ENCODE assay signal across 1 cellular context in the genomic region with DNA sequence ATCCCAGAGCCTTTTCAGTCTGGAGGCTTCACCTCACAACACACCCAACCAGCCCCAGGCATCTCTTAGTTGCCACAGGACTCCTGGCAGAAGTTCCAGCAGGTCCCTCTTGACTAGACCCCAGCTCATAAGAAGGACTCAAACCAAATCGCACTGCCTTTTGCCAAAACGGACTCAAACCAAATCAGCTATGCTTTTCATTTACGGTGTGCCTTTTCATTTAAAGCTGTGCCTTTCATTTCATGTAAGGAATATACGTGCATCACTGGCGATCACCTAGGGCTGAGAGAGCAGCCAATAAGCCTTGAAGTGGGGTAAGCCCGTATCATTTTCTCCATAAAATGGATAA.
TF ChIP-seq lines count a peak whose summit lies in the region.

No MANE protein-coding gene starts in this region.

TF ChIP-seq in HepG2, 621 proteins besides CTCF, POLR2A, EP300 and RAD21 (continues in another document):
- TF ChIP-seq, protein P1, sequence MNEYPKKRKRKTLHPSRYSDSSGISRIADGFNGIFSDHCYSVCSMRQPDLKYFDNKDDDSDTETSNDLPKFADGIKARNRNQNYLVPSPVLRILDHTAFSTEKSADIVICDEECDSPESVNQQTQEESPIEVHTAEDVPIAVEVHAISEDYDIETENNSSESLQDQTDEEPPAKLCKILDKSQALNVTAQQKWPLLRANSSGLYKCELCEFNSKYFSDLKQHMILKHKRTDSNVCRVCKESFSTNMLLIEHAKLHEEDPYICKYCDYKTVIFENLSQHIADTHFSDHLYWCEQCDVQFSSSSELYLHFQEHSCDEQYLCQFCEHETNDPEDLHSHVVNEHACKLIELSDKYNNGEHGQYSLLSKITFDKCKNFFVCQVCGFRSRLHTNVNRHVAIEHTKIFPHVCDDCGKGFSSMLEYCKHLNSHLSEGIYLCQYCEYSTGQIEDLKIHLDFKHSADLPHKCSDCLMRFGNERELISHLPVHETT (CRISPR knock-in tag; conservative IDR thresholded peaks at IDR 0.05), result no peak
- TF ChIP-seq HIVEP1 (CRISPR knock-in tag; IDR thresholded peaks at IDR 0.05), result no peak
- TF ChIP-seq CBX2 (IDR thresholded peaks at IDR 0.05; ENCODE audit: low read depth, low read length), result no peak
- no peak for TF ChIP-seq CBX2 (CRISPR knock-in tag; IDR thresholded peaks at IDR 0.05; ENCODE audit: low read depth)
- TF ChIP-seq, protein P2, sequence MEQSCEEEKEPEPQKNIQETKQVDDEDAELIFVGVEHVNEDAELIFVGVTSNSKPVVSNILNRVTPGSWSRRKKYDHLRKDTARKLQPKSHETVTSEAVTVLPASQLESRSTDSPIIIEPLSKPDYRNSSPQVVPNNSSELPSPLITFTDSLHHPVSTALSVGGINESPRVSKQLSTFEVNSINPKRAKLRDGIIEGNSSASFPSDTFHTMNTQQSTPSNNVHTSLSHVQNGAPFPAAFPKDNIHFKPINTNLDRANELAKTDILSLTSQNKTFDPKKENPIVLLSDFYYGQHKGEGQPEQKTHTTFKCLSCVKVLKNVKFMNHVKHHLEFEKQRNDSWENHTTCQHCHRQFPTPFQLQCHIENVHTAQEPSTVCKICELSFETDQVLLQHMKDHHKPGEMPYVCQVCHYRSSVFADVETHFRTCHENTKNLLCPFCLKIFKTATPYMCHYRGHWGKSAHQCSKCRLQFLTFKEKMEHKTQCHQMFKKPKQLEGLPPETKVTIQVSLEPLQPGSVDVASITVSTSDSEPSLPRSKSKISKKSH (CRISPR knock-in tag; IDR thresholded peaks at IDR 0.05; ENCODE audit: borderline replicate concordance), result no peak
- TF ChIP-seq REST (IDR thresholded peaks at IDR 0.05; ENCODE audit: borderline replicate concordance in 1 of 2, low read depth in 1 of 2, low read length in 2 of 2), result no peak
- TF ChIP-seq ZBTB38 (CRISPR knock-in tag; IDR thresholded peaks at IDR 0.05), result peak; percentile 91
- peak; percentile 5 for TF ChIP-seq ZNF883 (CRISPR knock-in tag; IDR thresholded peaks at IDR 0.05; ENCODE audit: not compliant biosample characterization)
- TF ChIP-seq, protein P3, sequence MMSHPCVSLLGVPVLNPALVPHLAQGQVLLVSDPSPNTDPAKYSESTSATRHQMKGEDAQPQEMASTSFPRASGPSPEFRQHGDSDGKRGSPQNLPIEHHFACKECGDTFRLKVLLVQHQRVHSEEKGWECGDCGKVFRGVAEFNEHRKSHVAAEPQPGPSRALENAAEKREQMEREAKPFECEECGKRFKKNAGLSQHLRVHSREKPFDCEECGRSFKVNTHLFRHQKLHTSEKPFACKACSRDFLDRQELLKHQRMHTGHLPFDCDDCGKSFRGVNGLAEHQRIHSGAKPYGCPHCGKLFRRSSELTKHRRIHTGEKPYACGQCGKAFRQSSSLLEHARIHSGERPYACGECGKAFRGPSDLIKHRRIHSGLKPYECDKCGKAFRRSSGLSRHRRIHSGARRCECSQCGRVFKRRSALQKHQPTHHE (CRISPR knock-in tag; IDR thresholded peaks at IDR 0.05; ENCODE audit: borderline replicate concordance), result no peak
- TF ChIP-seq DPF2 (CRISPR knock-in tag; IDR thresholded peaks at IDR 0.05; ENCODE audit: borderline replicate concordance, low read depth), result no peak
- TF ChIP-seq, protein P4, sequence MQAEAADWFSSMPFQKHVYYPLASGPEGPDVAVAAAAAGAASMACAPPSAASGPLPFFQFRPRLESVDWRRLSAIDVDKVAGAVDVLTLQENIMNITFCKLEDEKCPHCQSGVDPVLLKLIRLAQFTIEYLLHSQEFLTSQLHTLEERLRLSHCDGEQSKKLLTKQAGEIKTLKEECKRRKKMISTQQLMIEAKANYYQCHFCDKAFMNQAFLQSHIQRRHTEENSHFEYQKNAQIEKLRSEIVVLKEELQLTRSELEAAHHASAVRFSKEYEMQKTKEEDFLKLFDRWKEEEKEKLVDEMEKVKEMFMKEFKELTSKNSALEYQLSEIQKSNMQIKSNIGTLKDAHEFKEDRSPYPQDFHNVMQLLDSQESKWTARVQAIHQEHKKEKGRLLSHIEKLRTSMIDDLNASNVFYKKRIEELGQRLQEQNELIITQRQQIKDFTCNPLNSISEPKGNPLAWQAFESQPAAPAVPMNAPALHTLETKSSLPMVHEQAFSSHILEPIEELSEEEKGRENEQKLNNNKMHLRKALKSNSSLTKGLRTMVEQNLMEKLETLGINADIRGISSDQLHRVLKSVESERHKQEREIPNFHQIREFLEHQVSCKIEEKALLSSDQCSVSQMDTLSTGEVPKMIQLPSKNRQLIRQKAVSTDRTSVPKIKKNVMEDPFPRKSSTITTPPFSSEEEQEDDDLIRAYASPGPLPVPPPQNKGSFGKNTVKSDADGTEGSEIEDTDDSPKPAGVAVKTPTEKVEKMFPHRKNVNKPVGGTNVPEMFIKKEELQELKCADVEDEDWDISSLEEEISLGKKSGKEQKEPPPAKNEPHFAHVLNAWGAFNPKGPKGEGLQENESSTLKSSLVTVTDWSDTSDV (CRISPR knock-in tag; IDR thresholded peaks at IDR 0.05), result no peak
- TF ChIP-seq KLF9 (CRISPR knock-in tag; IDR thresholded peaks at IDR 0.05; ENCODE audit: low read depth), result no peak
- TF ChIP-seq, protein P5, sequence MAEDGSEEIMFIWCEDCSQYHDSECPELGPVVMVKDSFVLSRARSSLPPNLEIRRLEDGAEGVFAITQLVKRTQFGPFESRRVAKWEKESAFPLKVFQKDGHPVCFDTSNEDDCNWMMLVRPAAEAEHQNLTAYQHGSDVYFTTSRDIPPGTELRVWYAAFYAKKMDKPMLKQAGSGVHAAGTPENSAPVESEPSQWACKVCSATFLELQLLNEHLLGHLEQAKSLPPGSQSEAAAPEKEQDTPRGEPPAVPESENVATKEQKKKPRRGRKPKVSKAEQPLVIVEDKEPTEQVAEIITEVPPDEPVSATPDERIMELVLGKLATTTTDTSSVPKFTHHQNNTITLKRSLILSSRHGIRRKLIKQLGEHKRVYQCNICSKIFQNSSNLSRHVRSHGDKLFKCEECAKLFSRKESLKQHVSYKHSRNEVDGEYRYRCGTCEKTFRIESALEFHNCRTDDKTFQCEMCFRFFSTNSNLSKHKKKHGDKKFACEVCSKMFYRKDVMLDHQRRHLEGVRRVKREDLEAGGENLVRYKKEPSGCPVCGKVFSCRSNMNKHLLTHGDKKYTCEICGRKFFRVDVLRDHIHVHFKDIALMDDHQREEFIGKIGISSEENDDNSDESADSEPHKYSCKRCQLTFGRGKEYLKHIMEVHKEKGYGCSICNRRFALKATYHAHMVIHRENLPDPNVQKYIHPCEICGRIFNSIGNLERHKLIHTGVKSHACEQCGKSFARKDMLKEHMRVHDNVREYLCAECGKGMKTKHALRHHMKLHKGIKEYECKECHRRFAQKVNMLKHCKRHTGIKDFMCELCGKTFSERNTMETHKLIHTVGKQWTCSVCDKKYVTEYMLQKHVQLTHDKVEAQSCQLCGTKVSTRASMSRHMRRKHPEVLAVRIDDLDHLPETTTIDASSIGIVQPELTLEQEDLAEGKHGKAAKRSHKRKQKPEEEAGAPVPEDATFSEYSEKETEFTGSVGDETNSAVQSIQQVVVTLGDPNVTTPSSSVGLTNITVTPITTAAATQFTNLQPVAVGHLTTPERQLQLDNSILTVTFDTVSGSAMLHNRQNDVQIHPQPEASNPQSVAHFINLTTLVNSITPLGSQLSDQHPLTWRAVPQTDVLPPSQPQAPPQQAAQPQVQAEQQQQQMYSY (CRISPR knock-in tag; IDR thresholded peaks at IDR 0.05), result no peak
- no peak for TF ChIP-seq KAT2B (IDR thresholded peaks at IDR 0.05; ENCODE audit: borderline replicate concordance, low read depth, low read length)
- TF ChIP-seq BRF2 (CRISPR knock-in tag; IDR thresholded peaks at IDR 0.05), result no peak
- no peak for TF ChIP-seq NCOA2 (CRISPR knock-in tag; IDR thresholded peaks at IDR 0.05)
- no peak for TF ChIP-seq TCF7L2 (IDR thresholded peaks at IDR 0.05; ENCODE audit: low read depth, low read length)
- TF ChIP-seq, protein P6, sequence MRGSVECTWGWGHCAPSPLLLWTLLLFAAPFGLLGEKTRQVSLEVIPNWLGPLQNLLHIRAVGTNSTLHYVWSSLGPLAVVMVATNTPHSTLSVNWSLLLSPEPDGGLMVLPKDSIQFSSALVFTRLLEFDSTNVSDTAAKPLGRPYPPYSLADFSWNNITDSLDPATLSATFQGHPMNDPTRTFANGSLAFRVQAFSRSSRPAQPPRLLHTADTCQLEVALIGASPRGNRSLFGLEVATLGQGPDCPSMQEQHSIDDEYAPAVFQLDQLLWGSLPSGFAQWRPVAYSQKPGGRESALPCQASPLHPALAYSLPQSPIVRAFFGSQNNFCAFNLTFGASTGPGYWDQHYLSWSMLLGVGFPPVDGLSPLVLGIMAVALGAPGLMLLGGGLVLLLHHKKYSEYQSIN (CRISPR knock-in tag; IDR thresholded peaks at IDR 0.05; ENCODE audit: borderline replicate concordance), result no peak
- TF ChIP-seq, protein P7, sequence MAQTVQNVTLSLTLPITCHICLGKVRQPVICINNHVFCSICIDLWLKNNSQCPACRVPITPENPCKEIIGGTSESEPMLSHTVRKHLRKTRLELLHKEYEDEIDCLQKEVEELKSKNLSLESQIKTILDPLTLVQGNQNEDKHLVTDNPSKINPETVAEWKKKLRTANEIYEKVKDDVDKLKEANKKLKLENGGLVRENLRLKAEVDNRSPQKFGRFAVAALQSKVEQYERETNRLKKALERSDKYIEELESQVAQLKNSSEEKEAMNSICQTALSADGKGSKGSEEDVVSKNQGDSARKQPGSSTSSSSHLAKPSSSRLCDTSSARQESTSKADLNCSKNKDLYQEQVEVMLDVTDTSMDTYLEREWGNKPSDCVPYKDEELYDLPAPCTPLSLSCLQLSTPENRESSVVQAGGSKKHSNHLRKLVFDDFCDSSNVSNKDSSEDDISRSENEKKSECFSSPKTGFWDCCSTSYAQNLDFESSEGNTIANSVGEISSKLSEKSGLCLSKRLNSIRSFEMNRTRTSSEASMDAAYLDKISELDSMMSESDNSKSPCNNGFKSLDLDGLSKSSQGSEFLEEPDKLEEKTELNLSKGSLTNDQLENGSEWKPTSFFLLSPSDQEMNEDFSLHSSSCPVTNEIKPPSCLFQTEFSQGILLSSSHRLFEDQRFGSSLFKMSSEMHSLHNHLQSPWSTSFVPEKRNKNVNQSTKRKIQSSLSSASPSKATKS (CRISPR knock-in tag; IDR thresholded peaks at IDR 0.05), result no peak
- no peak for TF ChIP-seq JUNB (CRISPR knock-in tag; IDR thresholded peaks at IDR 0.05; ENCODE audit: borderline replicate concordance)
- no peak for TF ChIP-seq AGO2 (optimal IDR thresholded peaks at IDR 0.05; ENCODE audit: low read depth, low read length)
- no peak for TF ChIP-seq ATF5 (CRISPR knock-in tag; IDR thresholded peaks at IDR 0.05; ENCODE audit: low read depth)
- TF ChIP-seq ZNF501 (CRISPR knock-in tag; IDR thresholded peaks at IDR 0.05), result 0 out of 2 replicates have a peak, but pooled peaks have one; percentile 21
- no peak for TF ChIP-seq MTF1 (CRISPR knock-in tag; IDR thresholded peaks at IDR 0.05)
- peak; percentile 37 for TF ChIP-seq ZFY (CRISPR knock-in tag; IDR thresholded peaks at IDR 0.05)
- TF ChIP-seq, protein P8, sequence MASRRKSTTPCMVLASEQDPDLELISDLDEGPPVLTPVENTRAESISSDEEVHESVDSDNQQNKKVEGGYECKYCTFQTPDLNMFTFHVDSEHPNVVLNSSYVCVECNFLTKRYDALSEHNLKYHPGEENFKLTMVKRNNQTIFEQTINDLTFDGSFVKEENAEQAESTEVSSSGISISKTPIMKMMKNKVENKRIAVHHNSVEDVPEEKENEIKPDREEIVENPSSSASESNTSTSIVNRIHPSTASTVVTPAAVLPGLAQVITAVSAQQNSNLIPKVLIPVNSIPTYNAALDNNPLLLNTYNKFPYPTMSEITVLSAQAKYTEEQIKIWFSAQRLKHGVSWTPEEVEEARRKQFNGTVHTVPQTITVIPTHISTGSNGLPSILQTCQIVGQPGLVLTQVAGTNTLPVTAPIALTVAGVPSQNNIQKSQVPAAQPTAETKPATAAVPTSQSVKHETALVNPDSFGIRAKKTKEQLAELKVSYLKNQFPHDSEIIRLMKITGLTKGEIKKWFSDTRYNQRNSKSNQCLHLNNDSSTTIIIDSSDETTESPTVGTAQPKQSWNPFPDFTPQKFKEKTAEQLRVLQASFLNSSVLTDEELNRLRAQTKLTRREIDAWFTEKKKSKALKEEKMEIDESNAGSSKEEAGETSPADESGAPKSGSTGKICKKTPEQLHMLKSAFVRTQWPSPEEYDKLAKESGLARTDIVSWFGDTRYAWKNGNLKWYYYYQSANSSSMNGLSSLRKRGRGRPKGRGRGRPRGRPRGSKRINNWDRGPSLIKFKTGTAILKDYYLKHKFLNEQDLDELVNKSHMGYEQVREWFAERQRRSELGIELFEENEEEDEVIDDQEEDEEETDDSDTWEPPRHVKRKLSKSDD (CRISPR knock-in tag; IDR thresholded peaks at IDR 0.05; ENCODE audit: low read depth), result no peak
- no peak for TF ChIP-seq ZNF282 (IDR thresholded peaks at IDR 0.05; ENCODE audit: partially characterized antibody)
- no peak for TF ChIP-seq POGZ (CRISPR knock-in tag; IDR thresholded peaks at IDR 0.05)
- TF ChIP-seq ISL2 (CRISPR knock-in tag; IDR thresholded peaks at IDR 0.05), result no peak
- TF ChIP-seq TBP (CRISPR knock-in tag; IDR thresholded peaks at IDR 0.05), result no peak
- TF ChIP-seq NR2F6 (IDR thresholded peaks at IDR 0.05), result no peak
- TF ChIP-seq NR2F6 (CRISPR knock-in tag; IDR thresholded peaks at IDR 0.05), result no peak
